ENCODE assay signal across 1 cellular context in the genomic region with DNA sequence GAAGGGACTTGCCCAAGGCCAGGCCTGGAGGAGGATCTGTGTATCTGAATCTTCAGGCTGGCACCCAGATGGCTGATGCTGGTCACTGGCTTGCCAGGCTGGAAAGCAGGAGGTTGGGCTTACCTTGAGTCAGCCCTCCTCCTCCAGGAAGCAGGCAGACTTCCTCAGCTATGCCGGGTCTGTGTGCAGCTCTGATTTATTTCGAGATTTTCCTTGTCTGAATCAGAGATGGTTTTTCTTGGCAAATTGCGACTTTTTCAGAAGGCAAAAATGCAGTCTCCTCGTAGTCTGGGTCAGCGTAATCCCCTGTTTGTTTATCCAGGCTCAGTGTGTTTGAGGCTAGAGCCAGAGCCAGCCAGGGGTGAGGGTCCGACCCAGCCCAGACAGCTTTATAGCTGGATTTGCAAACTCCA.
A peak's percentile ranks its signal among the peaks of the same experiment; 100 is the strongest.
TF ChIP-seq lines count a peak whose summit lies in the region.

No MANE protein-coding gene starts in this region.

TF ChIP-seq in IMR-90, 13 proteins besides CTCF, POLR2A, EP300 and RAD21 (continued from another document):
- TF ChIP-seq, protein P1, sequence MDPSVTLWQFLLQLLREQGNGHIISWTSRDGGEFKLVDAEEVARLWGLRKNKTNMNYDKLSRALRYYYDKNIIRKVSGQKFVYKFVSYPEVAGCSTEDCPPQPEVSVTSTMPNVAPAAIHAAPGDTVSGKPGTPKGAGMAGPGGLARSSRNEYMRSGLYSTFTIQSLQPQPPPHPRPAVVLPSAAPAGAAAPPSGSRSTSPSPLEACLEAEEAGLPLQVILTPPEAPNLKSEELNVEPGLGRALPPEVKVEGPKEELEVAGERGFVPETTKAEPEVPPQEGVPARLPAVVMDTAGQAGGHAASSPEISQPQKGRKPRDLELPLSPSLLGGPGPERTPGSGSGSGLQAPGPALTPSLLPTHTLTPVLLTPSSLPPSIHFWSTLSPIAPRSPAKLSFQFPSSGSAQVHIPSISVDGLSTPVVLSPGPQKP (IDR thresholded peaks at IDR 0.05; ENCODE audit: borderline replicate concordance, low read depth, low read length), result no peak
- TF ChIP-seq FOS (IDR thresholded peaks at IDR 0.05; ENCODE audit: low read depth, low read length), result 0 out of 2 replicates have a peak, but pooled peaks have one; percentile 32
